Comparison of ENCODE assay signal across 23 cellular contexts in the genomic region with DNA sequence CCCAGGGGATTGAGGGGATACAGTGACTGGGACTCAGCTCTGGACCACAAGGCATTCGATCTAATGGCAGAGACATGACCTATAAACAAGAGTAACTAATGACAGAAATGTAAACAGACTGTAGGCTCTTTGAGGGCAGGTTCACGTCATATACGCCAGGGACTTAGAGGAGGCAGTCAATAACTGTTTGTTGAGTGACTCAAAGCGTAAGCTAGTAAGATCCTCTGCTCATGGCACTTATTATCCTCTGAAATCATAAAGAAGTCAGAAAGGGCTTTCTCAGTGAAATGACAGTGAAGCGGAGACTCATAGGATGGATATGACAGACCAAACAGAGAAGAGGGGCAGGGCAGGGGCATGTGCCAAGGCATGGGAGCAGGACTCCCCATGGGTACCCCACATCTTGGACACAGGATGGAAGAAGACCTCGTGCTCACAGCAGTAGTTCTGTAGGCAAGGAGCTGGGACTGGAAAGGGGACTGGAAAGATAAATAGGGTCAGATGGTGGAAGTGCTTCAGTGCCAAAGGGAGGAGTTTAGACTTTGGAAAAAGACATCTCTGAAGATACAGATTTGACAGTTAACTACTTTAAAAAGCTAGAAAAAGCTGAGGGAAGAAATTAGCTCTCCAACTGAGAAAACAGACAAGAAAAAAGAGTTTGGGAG.
"Had no signal": no experiment of that assay in that cellular context is flagged by ENCODE, and none has a peak within 500 bp of the region (broad histone marks: within the 10 kb centered on the region; RNA-seq: fewer than 3 reads in every experiment).

No MANE protein-coding gene starts in this region.

- H3K27ac ChIP-seq: brain microvascular endothelial cell, esophagus squamous epithelium, sigmoid colon, upper lobe of right lung had no signal

- H3K9me3 ChIP-seq: esophagus squamous epithelium, gastroesophageal sphincter, heart left ventricle, sigmoid colon, upper lobe of right lung had no signal

- H3K27me3 ChIP-seq: brain microvascular endothelial cell, dorsolateral prefrontal cortex, esophagus squamous epithelium, gastroesophageal sphincter, heart left ventricle, sigmoid colon, upper lobe of right lung had no signal

- H3K4me3 ChIP-seq: dorsolateral prefrontal cortex, esophagus squamous epithelium, gastroesophageal sphincter, heart left ventricle, sigmoid colon, smooth muscle cell, upper lobe of right lung had no signal

- ATAC-seq: effector memory CD8-positive, alpha-beta T cell; gastroesophageal sphincter; upper lobe of right lung had no signal

- DNase-seq: activated CD4-positive, alpha-beta memory T cell treated with anti-CD3 and anti-CD28 coated beads for 36 hours; activated CD4-positive, alpha-beta T cell treated with anti-CD3 and anti-CD28 coated beads for 48 hours; activated effector memory CD4-positive, alpha-beta T cell treated with Interleukin-2 at 50 U/mL for 16 hours; activated naive CD4-positive, alpha-beta T cell treated with anti-CD3 and anti-CD28 coated beads, Interleukin-2, amount 10 ng/mL, durations not matched to agents 7 days and 5 days; activated T-cell treated with anti-CD3 and anti-CD28 coated beads, Interleukin-2, amount 50 U/mL, for 48 hours; aorta; brain microvascular endothelial cell; central memory CD4-positive, alpha-beta T cell; dorsolateral prefrontal cortex; effector memory CD8-positive, alpha-beta T cell; esophagus squamous epithelium; heart left ventricle; nephron progenitor cell; nucleus accumbens; posterior cingulate gyrus; sigmoid colon; stimulated activated CD4-positive, alpha-beta T cell treated with anti-CD3 and anti-CD28 coated beads, Interleukin-15, amount 100 ng/mL, for 24 hours; stimulated activated naive CD4-positive, alpha-beta T cell; SW 1271; upper lobe of right lung had no signal

- H3K4me3 Mint-ChIP-seq: activated CD4-positive, alpha-beta memory T cell treated with anti-CD3 and anti-CD28 coated beads for 36 hours; activated naive CD4-positive, alpha-beta T cell treated with anti-CD3 and anti-CD28 coated beads, Interleukin-2, amount 10 ng/mL, durations not matched to agents 7 days and 5 days; effector memory CD8-positive, alpha-beta T cell; memory B cell; nephron progenitor cell had no signal

- H3K36me3 ChIP-seq: brain microvascular endothelial cell, esophagus squamous epithelium, gastroesophageal sphincter, heart left ventricle, sigmoid colon, upper lobe of right lung had no signal

- H3K27ac Mint-ChIP-seq: activated CD4-positive, alpha-beta memory T cell treated with anti-CD3 and anti-CD28 coated beads for 36 hours; activated naive CD4-positive, alpha-beta T cell treated with anti-CD3 and anti-CD28 coated beads, Interleukin-2, amount 10 ng/mL, durations not matched to agents 7 days and 5 days; effector memory CD8-positive, alpha-beta T cell; memory B cell had no signal

- H3K36me3 Mint-ChIP-seq: activated CD4-positive, alpha-beta memory T cell treated with anti-CD3 and anti-CD28 coated beads for 36 hours; memory B cell had no signal

- H3K9me3 Mint-ChIP-seq: activated CD4-positive, alpha-beta memory T cell treated with anti-CD3 and anti-CD28 coated beads for 36 hours; effector memory CD8-positive, alpha-beta T cell; memory B cell; nephron progenitor cell had no signal

- H3K27me3 Mint-ChIP-seq: activated CD4-positive, alpha-beta memory T cell treated with anti-CD3 and anti-CD28 coated beads for 36 hours; activated naive CD4-positive, alpha-beta T cell treated with anti-CD3 and anti-CD28 coated beads, Interleukin-2, amount 10 ng/mL, durations not matched to agents 7 days and 5 days; effector memory CD8-positive, alpha-beta T cell; memory B cell had no signal
